ENCODE assay signal across 1 cellular context in the genomic region with DNA sequence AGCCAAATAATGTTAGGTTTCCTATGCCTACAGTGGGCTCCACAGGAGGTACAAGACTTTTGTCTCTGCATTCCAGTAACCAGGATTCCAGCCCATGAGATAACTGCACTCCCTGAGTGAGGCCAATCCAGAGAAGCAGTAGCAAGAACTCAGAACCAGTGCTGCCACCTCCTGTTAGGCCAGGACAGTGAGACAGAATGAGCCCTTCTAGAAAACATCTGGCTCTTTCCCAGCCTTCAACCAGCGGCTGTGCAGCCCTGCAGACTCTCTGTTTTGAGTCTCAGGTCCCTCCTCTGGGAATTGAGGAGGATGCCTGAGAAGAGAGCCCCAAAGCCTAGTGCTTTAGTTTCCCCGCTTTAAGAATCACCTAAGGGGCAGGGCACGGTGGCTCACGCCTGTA.
TF ChIP-seq lines count a peak whose summit lies in the region.

No MANE protein-coding gene starts in this region.

TF ChIP-seq in IMR-90, 13 proteins besides CTCF, POLR2A, EP300 and RAD21 (continued from another document):
- TF ChIP-seq USF2 (IDR thresholded peaks at IDR 0.05; ENCODE audit: low read depth, low read length) (no peak), MAFK (IDR thresholded peaks at IDR 0.05; ENCODE audit: low read depth, low read length) (no peak), ELK1 (IDR thresholded peaks at IDR 0.05; ENCODE audit: borderline replicate concordance, low read depth, low read length) (no peak), RCOR1 (IDR thresholded peaks at IDR 0.05; ENCODE audit: insufficient replicate concordance, low read length) (no peak), MAZ (IDR thresholded peaks at IDR 0.05; ENCODE audit: borderline replicate concordance, low read depth, low read length) (no peak), SMC3 (IDR thresholded peaks at IDR 0.05; ENCODE audit: low read depth, low read length) (no peak), MXI1 (IDR thresholded peaks at IDR 0.05; ENCODE audit: borderline replicate concordance, low read depth, low read length) (no peak), CHD1 (IDR thresholded peaks at IDR 0.05; ENCODE audit: low read depth, low read length) (no peak), BHLHE40 (IDR thresholded peaks at IDR 0.05; ENCODE audit: low read depth, low read length) (no peak), RFX5 (IDR thresholded peaks at IDR 0.05; ENCODE audit: low read depth, low read length) (no peak), CEBPB (IDR thresholded peaks at IDR 0.05; ENCODE audit: low read depth, low read length) (no peak), NFE2L2 (IDR thresholded peaks at IDR 0.05; ENCODE audit: low read depth, low read length) (no peak)
